In the genomic region with DNA sequence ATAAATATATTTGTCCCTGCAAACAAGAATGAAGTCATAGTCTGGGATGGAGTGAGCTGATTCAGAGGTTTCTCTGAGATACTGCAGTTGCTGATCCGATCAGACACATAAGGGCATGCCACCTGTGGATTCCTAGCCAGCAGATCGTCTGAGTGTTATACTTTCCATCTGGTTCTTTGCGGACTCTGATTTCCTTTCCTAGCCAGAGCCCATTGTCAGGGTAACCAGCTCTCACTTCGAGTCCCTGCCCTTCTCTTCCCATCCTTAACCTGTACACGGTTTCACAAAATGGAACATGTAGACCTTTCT, we compare ENCODE assay signal across 15 cellular contexts.
DNase-seq lines count a peak whose midpoint lies in the region; ATAC-seq and TF ChIP-seq lines count a peak whose summit lies in the region.
"Had no signal": no experiment of that assay in that cellular context is flagged by ENCODE, and none has a peak within 500 bp of the region (broad histone marks: within the 10 kb centered on the region; RNA-seq: fewer than 3 reads in every experiment).

No MANE protein-coding gene starts in this region.

- H4K20me1 ChIP-seq in SK-N-SH (ENCODE audit: insufficient read depth): no peaks in the 10 kb centered on the region

- no peaks in the 10 kb centered on the region for H3F3A ChIP-seq in SK-N-SH (replicated peaks; ENCODE audit: insufficient read depth)

- H3K4me1 ChIP-seq in SK-N-SH (ENCODE audit: control insufficient read depth in 1 of 2, insufficient read depth in 2 of 2, low read depth in 1 of 2, low read length in 1 of 2): no peaks in the 10 kb centered on the region

- POLR2A ChIA-PET in SK-N-SH (lab: Yijun Ruan, JAX): no interaction called here

- ATAC-seq in effector memory CD8-positive, alpha-beta T cell (replicated peaks): no peak
- ATAC-seq in stimulated activated naive CD8-positive, alpha-beta T cell treated with anti-CD3 and anti-CD28 coated beads, Interleukin-15, amount 100 ng/mL, for 72 hours: no peak

- H3K36me3 Mint-ChIP-seq in effector memory CD8-positive, alpha-beta T cell (ENCODE audit: insufficient read depth): no peaks in the 10 kb centered on the region

- H3K9me3 ChIP-seq in SK-N-SH: no peaks in the 10 kb centered on the region

- no peak overlapping the region for H3K4me3 ChIP-seq in SK-N-SH (ENCODE audit: low read depth in 2 of 2, low read length in 1 of 2)

- no peak overlapping the region for H3K4me2 ChIP-seq in SK-N-SH

- DNase-seq in A172 (ENCODE audit: low spot score) (peak; percentile 4), SK-N-SH (no peak), myocyte (ENCODE audit: low read depth) (peak; percentile 4), NCI-H510A (lab: John Stamatoyannopoulos, UW) (no peak), iPS-NIHi7 (ENCODE audit: extremely low spot score) (no peak)
- DNase-seq in effector memory CD8-positive, alpha-beta T cell: no peak
- DNase-seq in stimulated activated naive CD8-positive, alpha-beta T cell treated with anti-CD3 and anti-CD28 coated beads, Interleukin-15, amount 100 ng/mL, for 72 hours: no peak
- DNase-seq in stimulated activated CD4-positive, alpha-beta T cell treated with anti-CD3 and anti-CD28 coated beads, Interleukin-2, amount 100 ng/mL, for 24 hours: no peak
- DNase-seq: C1 segment of cervical spinal cord, COR-L47, GOT3, KG1, NCI-H1092, NCI-H82, SHP77 treated with DMSO at 0.1 percent for 48 hours had no signal

- H3K27ac Mint-ChIP-seq in effector memory CD8-positive, alpha-beta T cell: peak overlapping the region; percentile 27 to 88
- no peak overlapping the region for H3K27ac Mint-ChIP-seq in stimulated activated naive CD8-positive, alpha-beta T cell treated with anti-CD3 and anti-CD28 coated beads, Interleukin-15, amount 100 ng/mL, for 72 hours

- H3K9ac ChIP-seq in SK-N-SH: no peak overlapping the region

- no peak for TF ChIP-seq CTCF in SK-N-SH (IDR thresholded peaks at IDR 0.05)

- no peaks in the 10 kb centered on the region for H3K27me3 ChIP-seq in SK-N-SH (ENCODE audit: insufficient read depth)

- H3K9me3 Mint-ChIP-seq in effector memory CD8-positive, alpha-beta T cell: no peaks in the 10 kb centered on the region
- peaks cover 0 to 7% of the 10 kb centered on the region in 2 donors for H3K9me3 Mint-ChIP-seq in stimulated activated naive CD8-positive, alpha-beta T cell treated with anti-CD3 and anti-CD28 coated beads, Interleukin-15, amount 100 ng/mL, for 72 hours

- H3K9me2 ChIP-seq in SK-N-SH: no peaks in the 10 kb centered on the region

- TF ChIP-seq EP300 in SK-N-SH (IDR thresholded peaks at IDR 0.05; ENCODE audit: borderline replicate concordance in 1 of 2, low read depth in 1 of 2, low read length in 1 of 2): peak in 1 of 2 experiments; percentile 8; a peak in 1 of 4 replicates

- H3K4me1 Mint-ChIP-seq in effector memory CD8-positive, alpha-beta T cell (ENCODE audit: low read depth in 2 of 2): peaks cover 14 to 26% of the 10 kb centered on the region in 2 donors
- peaks cover 2% of the 10 kb centered on the region for H3K4me1 Mint-ChIP-seq in stimulated activated naive CD8-positive, alpha-beta T cell treated with anti-CD3 and anti-CD28 coated beads, Interleukin-15, amount 100 ng/mL, for 72 hours

- H3K79me2 ChIP-seq in SK-N-SH (ENCODE audit: insufficient read depth): no peaks in the 10 kb centered on the region

- no peak overlapping the region; the same call in 1 of the 2 replicates for H2AFZ ChIP-seq in SK-N-SH (ENCODE audit: low read depth)

- TF ChIP-seq RAD21 in SK-N-SH (IDR thresholded peaks at IDR 0.05; ENCODE audit: low read length): no peak

- H3K4me3 Mint-ChIP-seq in effector memory CD8-positive, alpha-beta T cell: peak overlapping the region in 1 of 2 donors; percentile 14
- no peak overlapping the region for H3K4me3 Mint-ChIP-seq in stimulated activated naive CD8-positive, alpha-beta T cell treated with anti-CD3 and anti-CD28 coated beads, Interleukin-15, amount 100 ng/mL, for 72 hours

- CTCF ChIA-PET in SK-N-SH (lab: Yijun Ruan, JAX): no interaction called here

- WGBS in SK-N-SH (ENCODE audit: low lambda C conversion rate): 21% methylated on average over 5 of the region's 5 CpGs

- peaks cover 0 to 3% of the 10 kb centered on the region in 2 donors for H3K27me3 Mint-ChIP-seq in effector memory CD8-positive, alpha-beta T cell
- peaks cover 3% of the 10 kb centered on the region for H3K27me3 Mint-ChIP-seq in stimulated activated naive CD8-positive, alpha-beta T cell treated with anti-CD3 and anti-CD28 coated beads, Interleukin-15, amount 100 ng/mL, for 72 hours

- H3K36me3 ChIP-seq in SK-N-SH (replicated peaks in 1 of 2; ENCODE audit: control insufficient read depth in 1 of 2, insufficient read depth in 2 of 2, low read length in 1 of 2): no peaks in the 10 kb centered on the region

- no peak overlapping the region for H3K27ac ChIP-seq in SK-N-SH (ENCODE audit: low read depth in 2 of 2, low read length in 1 of 2)

TF ChIP-seq in SK-N-SH, 30 proteins besides CTCF, POLR2A, EP300 and RAD21 (continues in another document):
- TF ChIP-seq NFIC (IDR thresholded peaks at IDR 0.05; ENCODE audit: borderline replicate concordance): no peak; the same call in 1 of the 2 replicates
- TF ChIP-seq RCOR1 (IDR thresholded peaks at IDR 0.05; ENCODE audit: low read length): no peak
- TF ChIP-seq NRF1 (IDR thresholded peaks at IDR 0.05; ENCODE audit: low read depth, low read length): no peak
- no peak for TF ChIP-seq TAF1 (IDR thresholded peaks at IDR 0.05; ENCODE audit: borderline replicate concordance, low read depth, low read length)
- TF ChIP-seq GATA2 (CRISPR knock-in tag; IDR thresholded peaks at IDR 0.05): no peak
- no peak for TF ChIP-seq SMC3 (IDR thresholded peaks at IDR 0.05; ENCODE audit: low read depth, low read length)
- TF ChIP-seq, protein P1, sequence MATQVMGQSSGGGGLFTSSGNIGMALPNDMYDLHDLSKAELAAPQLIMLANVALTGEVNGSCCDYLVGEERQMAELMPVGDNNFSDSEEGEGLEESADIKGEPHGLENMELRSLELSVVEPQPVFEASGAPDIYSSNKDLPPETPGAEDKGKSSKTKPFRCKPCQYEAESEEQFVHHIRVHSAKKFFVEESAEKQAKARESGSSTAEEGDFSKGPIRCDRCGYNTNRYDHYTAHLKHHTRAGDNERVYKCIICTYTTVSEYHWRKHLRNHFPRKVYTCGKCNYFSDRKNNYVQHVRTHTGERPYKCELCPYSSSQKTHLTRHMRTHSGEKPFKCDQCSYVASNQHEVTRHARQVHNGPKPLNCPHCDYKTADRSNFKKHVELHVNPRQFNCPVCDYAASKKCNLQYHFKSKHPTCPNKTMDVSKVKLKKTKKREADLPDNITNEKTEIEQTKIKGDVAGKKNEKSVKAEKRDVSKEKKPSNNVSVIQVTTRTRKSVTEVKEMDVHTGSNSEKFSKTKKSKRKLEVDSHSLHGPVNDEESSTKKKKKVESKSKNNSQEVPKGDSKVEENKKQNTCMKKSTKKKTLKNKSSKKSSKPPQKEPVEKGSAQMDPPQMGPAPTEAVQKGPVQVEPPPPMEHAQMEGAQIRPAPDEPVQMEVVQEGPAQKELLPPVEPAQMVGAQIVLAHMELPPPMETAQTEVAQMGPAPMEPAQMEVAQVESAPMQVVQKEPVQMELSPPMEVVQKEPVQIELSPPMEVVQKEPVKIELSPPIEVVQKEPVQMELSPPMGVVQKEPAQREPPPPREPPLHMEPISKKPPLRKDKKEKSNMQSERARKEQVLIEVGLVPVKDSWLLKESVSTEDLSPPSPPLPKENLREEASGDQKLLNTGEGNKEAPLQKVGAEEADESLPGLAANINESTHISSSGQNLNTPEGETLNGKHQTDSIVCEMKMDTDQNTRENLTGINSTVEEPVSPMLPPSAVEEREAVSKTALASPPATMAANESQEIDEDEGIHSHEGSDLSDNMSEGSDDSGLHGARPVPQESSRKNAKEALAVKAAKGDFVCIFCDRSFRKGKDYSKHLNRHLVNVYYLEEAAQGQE (IDR thresholded peaks at IDR 0.05; ENCODE audit: low read depth, low read length): no peak
- TF ChIP-seq, protein P2, sequence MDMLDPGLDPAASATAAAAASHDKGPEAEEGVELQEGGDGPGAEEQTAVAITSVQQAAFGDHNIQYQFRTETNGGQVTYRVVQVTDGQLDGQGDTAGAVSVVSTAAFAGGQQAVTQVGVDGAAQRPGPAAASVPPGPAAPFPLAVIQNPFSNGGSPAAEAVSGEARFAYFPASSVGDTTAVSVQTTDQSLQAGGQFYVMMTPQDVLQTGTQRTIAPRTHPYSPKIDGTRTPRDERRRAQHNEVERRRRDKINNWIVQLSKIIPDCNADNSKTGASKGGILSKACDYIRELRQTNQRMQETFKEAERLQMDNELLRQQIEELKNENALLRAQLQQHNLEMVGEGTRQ (IDR thresholded peaks at IDR 0.05; ENCODE audit: borderline replicate concordance, low read depth, low read length): no peak
- TF ChIP-seq JUND (IDR thresholded peaks at IDR 0.05): no peak; the same call in 1 of the 2 replicates
- no peak for TF ChIP-seq RFX5 (IDR thresholded peaks at IDR 0.05; ENCODE audit: low read length)
- TF ChIP-seq, protein P3, sequence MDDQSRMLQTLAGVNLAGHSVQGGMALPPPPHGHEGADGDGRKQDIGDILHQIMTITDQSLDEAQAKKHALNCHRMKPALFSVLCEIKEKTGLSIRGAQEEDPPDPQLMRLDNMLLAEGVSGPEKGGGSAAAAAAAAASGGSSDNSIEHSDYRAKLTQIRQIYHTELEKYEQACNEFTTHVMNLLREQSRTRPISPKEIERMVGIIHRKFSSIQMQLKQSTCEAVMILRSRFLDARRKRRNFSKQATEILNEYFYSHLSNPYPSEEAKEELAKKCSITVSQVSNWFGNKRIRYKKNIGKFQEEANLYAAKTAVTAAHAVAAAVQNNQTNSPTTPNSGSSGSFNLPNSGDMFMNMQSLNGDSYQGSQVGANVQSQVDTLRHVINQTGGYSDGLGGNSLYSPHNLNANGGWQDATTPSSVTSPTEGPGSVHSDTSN (IDR thresholded peaks at IDR 0.05): peak; percentile 68
- TF ChIP-seq GABPA (IDR thresholded peaks at IDR 0.05; ENCODE audit: low read depth): no peak
- no peak for TF ChIP-seq RXRA (IDR thresholded peaks at IDR 0.05; ENCODE audit: borderline replicate concordance, low read depth)
- no peak for TF ChIP-seq YY1 (IDR thresholded peaks at IDR 0.05; ENCODE audit: low read depth)
- TF ChIP-seq FOSL2 (IDR thresholded peaks at IDR 0.05; ENCODE audit: borderline replicate concordance, low read depth): peak; percentile 21; the same call in 1 of the 2 replicates
- no peak for TF ChIP-seq CHD2 (IDR thresholded peaks at IDR 0.05; ENCODE audit: low read length, partially characterized antibody)
- no peak for TF ChIP-seq MEF2A (IDR thresholded peaks at IDR 0.05; ENCODE audit: borderline replicate concordance, low read depth)
- no peak for TF ChIP-seq SIN3A (IDR thresholded peaks at IDR 0.05; ENCODE audit: borderline replicate concordance, low read depth, low read length)

Comparison
In these comparisons a context has a peak if more than half of its experiments do, and no peak if none do; other contexts are left out.
1. DNase-seq: peak in A172 (single experiment) and myocyte (single experiment); none in SK-N-SH (single experiment), effector memory CD8-positive, alpha-beta T cell (0 of 3), stimulated activated naive CD8-positive, alpha-beta T cell treated with anti-CD3 and anti-CD28 coated beads, Interleukin-15, amount 100 ng/mL, for 72 hours (0 of 2), NCI-H510A (single experiment), stimulated activated CD4-positive, alpha-beta T cell treated with anti-CD3 and anti-CD28 coated beads, Interleukin-2, amount 100 ng/mL, for 24 hours (0 of 2) and iPS-NIHi7 (single experiment).
2. H3K27ac Mint-ChIP-seq: peak in effector memory CD8-positive, alpha-beta T cell (2 of 2); none in stimulated activated naive CD8-positive, alpha-beta T cell treated with anti-CD3 and anti-CD28 coated beads, Interleukin-15, amount 100 ng/mL, for 72 hours (0 of 2).